In the genomic region with DNA sequence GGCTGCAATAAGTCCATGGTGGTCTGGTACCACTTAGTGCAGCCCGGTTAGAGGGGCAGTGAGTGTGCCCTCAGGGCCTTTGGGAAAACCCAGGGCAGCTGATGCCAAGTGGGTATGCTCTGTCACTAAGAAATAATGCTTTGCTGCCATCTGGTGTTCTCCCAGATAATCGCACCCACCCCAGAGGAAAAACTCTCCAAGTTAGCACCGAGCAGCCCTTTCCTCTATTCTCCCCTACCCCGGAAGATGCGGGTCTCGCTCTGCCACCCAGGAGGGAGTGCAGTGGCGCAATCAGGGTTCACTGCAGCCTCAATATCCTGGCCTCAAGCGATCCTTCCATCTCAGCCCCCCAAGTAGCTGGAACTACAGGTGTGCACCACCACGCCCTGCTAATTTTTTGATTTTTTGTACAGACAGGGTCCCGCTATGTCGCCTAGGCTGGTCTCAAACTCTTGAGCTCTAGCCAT, we compare ENCODE assay signal across 8 cellular contexts. TPM values are rescaled to one million over a fixed set of nuclear protein-coding genes. Genes with fewer than 3 reads are reported as not detected.
DNase-seq lines count a peak whose midpoint lies in the region; ATAC-seq and TF ChIP-seq lines count a peak whose summit lies in the region.

No MANE protein-coding gene starts in this region.

- H3K4me1 ChIP-seq in foreskin keratinocyte: peaks cover 4% of the 10 kb centered on the region
- H3K4me1 ChIP-seq in tibial artery: peaks cover 0 to 26% (median 22%) of the 10 kb centered on the region in 4 donors

- intact Hi-C loops in tibial artery (cut with DNase I; ENCODE audit: low total_unique reads): loop anchor here (5.0 to 10.0 kb wide), 2 partner anchors 315 to 463 kb away; no protein-coding TSS in a partner anchor

- peak; percentile 87 for ATAC-seq in activated T-helper 17 cell treated with anti-CD3 and anti-CD28 coated beads, Interleukin-2, amount 50 U/mL, for 72 hours (replicated peaks)
- peak; percentile 57 for ATAC-seq in foreskin keratinocyte
- ATAC-seq in omental fat pad (ENCODE audit: low FRiP score): peak; percentile 69
- ATAC-seq in GM21786 (IDR thresholded peaks at IDR 0.05; ENCODE audit: unreplicated experiment): no peak

- H3K4me1 Mint-ChIP-seq in activated T-helper 17 cell treated with anti-CD3 and anti-CD28 coated beads, Interleukin-2, amount 50 U/mL, for 72 hours: no peaks in the 10 kb centered on the region

- H3K4me3 ChIP-seq in tibial artery: no peak overlapping the region

- H3K9me3 Mint-ChIP-seq in activated T-helper 17 cell treated with anti-CD3 and anti-CD28 coated beads, Interleukin-2, amount 50 U/mL, for 72 hours: no peaks in the 10 kb centered on the region

- H3K9me3 ChIP-seq in tibial artery: no peaks in the 10 kb centered on the region

- H3K27ac ChIP-seq in foreskin keratinocyte (no peak overlapping the region), tibial artery (no peak overlapping the region)

- peaks cover 19% of the 10 kb centered on the region for H3K36me3 Mint-ChIP-seq in activated T-helper 17 cell treated with anti-CD3 and anti-CD28 coated beads, Interleukin-2, amount 50 U/mL, for 72 hours (ENCODE audit: low read depth)

- no peaks in the 10 kb centered on the region for H3K27me3 Mint-ChIP-seq in activated T-helper 17 cell treated with anti-CD3 and anti-CD28 coated beads, Interleukin-2, amount 50 U/mL, for 72 hours

- H3K4me3 Mint-ChIP-seq in activated T-helper 17 cell treated with anti-CD3 and anti-CD28 coated beads, Interleukin-2, amount 50 U/mL, for 72 hours: no peak overlapping the region

- peaks cover 0 to 8% (median 0%) of the 10 kb centered on the region in 3 donors for H3K36me3 ChIP-seq in tibial artery

- DNase-seq in ELR (ENCODE audit: low read depth) (peak; percentile 71), KG1 (lab: John Stamatoyannopoulos, UW) (peak; percentile 62), RPMI8226 (peak; percentile 82), foreskin keratinocyte (peak in 1 of 2 donors; percentile 36), omental fat pad (ENCODE audit: low spot score) (peak; percentile 58), tibial artery (peak; percentile 59 to 73)

- TF ChIP-seq CTCF in foreskin keratinocyte (conservative IDR thresholded peaks at IDR 0.05) (peak; percentile 89), omental fat pad (IDR thresholded peaks at IDR 0.05) (peak in 2 of 3 donors; percentile 6 to 70), tibial artery (IDR thresholded peaks at IDR 0.05) (peak; percentile 79 to 85)

- no peaks in the 10 kb centered on the region for H3K27me3 ChIP-seq in foreskin keratinocyte
- H3K27me3 ChIP-seq in tibial artery: no peaks in the 10 kb centered on the region

- peak overlapping the region; percentile 17 for H3K27ac Mint-ChIP-seq in activated T-helper 17 cell treated with anti-CD3 and anti-CD28 coated beads, Interleukin-2, amount 50 U/mL, for 72 hours

RNA-seq across cellular contexts. Expression of gene DAPK2, which starts 21.3 kb away (rescaled TPM):
- 10 to 100 TPM in 1 of 2 donors, under 1 TPM in 1; 0.82 to 10.6 TPM for total RNA-seq in activated T-helper 17 cell treated with anti-CD3 and anti-CD28 coated beads, Interleukin-2, amount 50 U/mL, for 72 hours
- total RNA-seq in foreskin keratinocyte (2.2 and 2.5 TPM in 2 replicates), omental fat pad (10 to 100 TPM; 12.0 to 49.8 (median 25.6) TPM)
- 1.5 and 2.5 TPM in 2 replicates for polyA plus RNA-seq in foreskin keratinocyte

RNA-seq across cellular contexts. Expression of gene CIAO2A, which starts 26.0 kb away (rescaled TPM):
- total RNA-seq in activated T-helper 17 cell treated with anti-CD3 and anti-CD28 coated beads, Interleukin-2, amount 50 U/mL, for 72 hours: 10 to 100 TPM; 71.7 to 99.1 TPM
- total RNA-seq in foreskin keratinocyte (82.9 and 88.4 TPM in 2 replicates), omental fat pad (10 to 100 TPM; 39.9 to 48.3 (median 40.5) TPM)
- 79.5 and 89.0 TPM in 2 replicates for polyA plus RNA-seq in foreskin keratinocyte

RNA-seq across cellular contexts. Expression of gene SNX1, which starts 28.2 kb away (rescaled TPM):
- total RNA-seq in activated T-helper 17 cell treated with anti-CD3 and anti-CD28 coated beads, Interleukin-2, amount 50 U/mL, for 72 hours: 100 to 1,000 TPM in 1 of 2 donors, 10 to 100 TPM in 1; 91.3 to 126 TPM
- total RNA-seq in foreskin keratinocyte (63.6 and 70.7 TPM in 2 replicates), omental fat pad (100 to 1,000 TPM; 104 to 125 (median 120) TPM)
- 63.4 and 75.3 TPM in 2 replicates for polyA plus RNA-seq in foreskin keratinocyte

Comparison
In these comparisons a context has a peak if more than half of its experiments do, and no peak if none do; other contexts are left out.
1. CTCF ChIP-seq: peak in every context shown above with its lines; median percentile 89 in foreskin keratinocyte; 82 in tibial artery; 38 in omental fat pad.